Comparison of ENCODE assay signal across 13 cellular contexts in genomic region chr12:124544983-124545382, GRCh38. TPM values are rescaled to one million over a fixed set of nuclear protein-coding genes. Genes with fewer than 3 reads are reported as not detected.
DNase-seq lines count a peak whose midpoint lies in the region; ATAC-seq, FAIRE-seq and TF ChIP-seq lines count a peak whose summit lies in the region.
"Had no signal": no experiment of that assay in that cellular context is flagged by ENCODE, and none has a peak within 500 bp of the region (broad histone marks: within the 10 kb centered on the region; RNA-seq: fewer than 3 reads in every experiment).

No MANE protein-coding gene starts in this region.

- H3K27ac ChIP-seq in A673 (ENCODE audit: low read depth, low read length, poor library complexity, severe bottlenecking) = peak overlapping the region; percentile 81
- peak overlapping the region in 1 of 2 donors; percentile 2 for H3K27ac ChIP-seq in kidney (ENCODE audit: low read depth in 2 of 2, low read length in 2 of 2)
- H3K27ac ChIP-seq: neutrophil had no signal

- H3K27me3 ChIP-seq in A673 (replicated peaks; ENCODE audit: insufficient read depth, low read depth, low read length, poor library complexity) (no peaks in the 10 kb centered on the region), GM06990 (replicated peaks; ENCODE audit: control insufficient read depth, insufficient read depth, low read length) (no peaks in the 10 kb centered on the region), BE2C (no peaks in the 10 kb centered on the region)

- H3K36me3 ChIP-seq in A673 (ENCODE audit: insufficient read depth, low read length, poor library complexity, severe bottlenecking) (no peaks in the 10 kb centered on the region), GM06990 (ENCODE audit: control insufficient read depth, insufficient read depth, low read length) (no peaks in the 10 kb centered on the region; the same call in 1 of the 2 replicates), kidney (ENCODE audit: control insufficient read depth in 1 of 2, insufficient read depth in 2 of 2, low read length in 2 of 2) (no peaks in the 10 kb centered on the region), BE2C (no peaks in the 10 kb centered on the region)
- H3K36me3 ChIP-seq: neutrophil had no signal

- no peak for DNase-seq in A673 (ENCODE audit: low spot score)
- no peak for DNase-seq in GM06990 (ENCODE audit: extremely low read depth, insufficient read length)
- no peak for DNase-seq in T-helper 17 cell
- peak; percentile 71 for DNase-seq in kidney
- no peak for DNase-seq in SW 1271 (lab: John Stamatoyannopoulos, UW)
- no peak for DNase-seq in NOMO-1 treated with DMSO at 0.1 percent for 48 hours (lab: John Stamatoyannopoulos, UW; ENCODE audit: unreplicated experiment)
- DNase-seq in NCI-H128 (lab: John Stamatoyannopoulos, UW; ENCODE audit: unreplicated experiment) = no peak
- no peak for DNase-seq in BE2C
- DNase-seq: activated T-cell treated with anti-CD3 and anti-CD28 coated beads for 4 hours; anterior cingulate cortex; C1 segment of cervical spinal cord; effector memory CD4-positive, alpha-beta T cell had no signal

- CTCF ChIA-PET in A673 (lab: Charles Lee) = no interaction called here

- no peaks in the 10 kb centered on the region for H3K9me3 ChIP-seq in A673 (ENCODE audit: low read depth, low read length, poor library complexity, severe bottlenecking)
- H3K9me3 ChIP-seq in T-helper 17 cell (ENCODE audit: control insufficient read depth, low read length, poor library complexity, severe bottlenecking) = no peaks in the 10 kb centered on the region
- H3K9me3 ChIP-seq in kidney (ENCODE audit: control insufficient read depth in 1 of 2, low read length in 2 of 2) = no peaks in the 10 kb centered on the region
- no peaks in the 10 kb centered on the region for H3K9me3 ChIP-seq in BE2C
- H3K9me3 ChIP-seq: neutrophil had no signal

- no TSS peak for BruUV-seq in A673 (replicated peaks; lab: Mats Ljungman, UMichigan)

- peaks cover 2% of the 10 kb centered on the region for H3K36me3 Mint-ChIP-seq in T-helper 17 cell (ENCODE audit: low read depth)

- ATAC-seq in T-helper 17 cell = no peak

- H3K27me3 Mint-ChIP-seq in T-helper 17 cell = no peaks in the 10 kb centered on the region

- no peak for TF ChIP-seq CTCF in A673 (conservative IDR thresholded peaks at IDR 0.05; ENCODE audit: low read depth, low read length)
- TF ChIP-seq CTCF in GM06990 (IDR thresholded peaks at IDR 0.05; ENCODE audit: insufficient read depth, low read length, poor library complexity, severe bottlenecking) = no peak
- TF ChIP-seq CTCF in kidney (IDR thresholded peaks at IDR 0.05; ENCODE audit: borderline replicate concordance, extremely low read depth, insufficient read depth) = no peak
- no peak for TF ChIP-seq CTCF in BE2C (IDR thresholded peaks at IDR 0.05; ENCODE audit: low read depth, low read length)

- peak overlapping the region; percentile 79 for H3K27ac Mint-ChIP-seq in T-helper 17 cell

- intact Hi-C loops in A673 (cut with micrococcal nuclease; ENCODE audit: unreplicated experiment) (no loop called here), kidney (cut with DNase I) (no loop called here)

- peak overlapping the region in 1 of 2 donors; percentile 53 for H3K9ac ChIP-seq in kidney (ENCODE audit: low read length in 2 of 2)

- POLR2A ChIA-PET in A673 (lab: Charles Lee; ENCODE audit: low non-redundant PET) = no interaction called here

- H3K4me1 Mint-ChIP-seq in T-helper 17 cell = peaks cover 30% of the 10 kb centered on the region

- H3K4me3 ChIP-seq in A673 (ENCODE audit: low read depth, low read length, poor library complexity, severe bottlenecking) (no peak overlapping the region), GM06990 (replicated peaks; ENCODE audit: low read depth, low read length) (peak overlapping the region; percentile 48), kidney (ENCODE audit: low read length in 2 of 2) (no peak overlapping the region), BE2C (ENCODE audit: low read depth, low read length) (no peak overlapping the region)

- FAIRE-seq in kidney (lab: Jason Lieb, UNC) = no peak

- H3K4me3 Mint-ChIP-seq in T-helper 17 cell = peak overlapping the region; percentile 67

- H3K4me1 ChIP-seq in A673 (ENCODE audit: insufficient read depth, low read length, poor library complexity, severe bottlenecking) (peaks cover 59% of the 10 kb centered on the region), kidney (ENCODE audit: control insufficient read depth in 1 of 2, insufficient read depth in 1 of 2, low read depth in 1 of 2, low read length in 2 of 2) (peaks cover 30 to 59% of the 10 kb centered on the region in 2 donors), BE2C (peaks cover 44% of the 10 kb centered on the region)

RNA-seq across cellular contexts. Expression of gene NCOR2, which starts 22.4 kb away (rescaled TPM):
- total RNA-seq in A673 (2021) (227 and 276 TPM in 2 replicates), T-helper 17 cell (100 to 1,000 TPM; 107 to 119 TPM), kidney (205 TPM)
- polyA plus RNA-seq in kidney (ENCODE audit: insufficient read depth, low read depth, low replicate concordance) = 18.7 TPM
- 138 TPM for polyA plus RNA-seq in BE2C (2012; ENCODE audit: insufficient read depth, insufficient read length, low read depth)
